25 cellular contexts compared by ENCODE assay signal in the genomic region with DNA sequence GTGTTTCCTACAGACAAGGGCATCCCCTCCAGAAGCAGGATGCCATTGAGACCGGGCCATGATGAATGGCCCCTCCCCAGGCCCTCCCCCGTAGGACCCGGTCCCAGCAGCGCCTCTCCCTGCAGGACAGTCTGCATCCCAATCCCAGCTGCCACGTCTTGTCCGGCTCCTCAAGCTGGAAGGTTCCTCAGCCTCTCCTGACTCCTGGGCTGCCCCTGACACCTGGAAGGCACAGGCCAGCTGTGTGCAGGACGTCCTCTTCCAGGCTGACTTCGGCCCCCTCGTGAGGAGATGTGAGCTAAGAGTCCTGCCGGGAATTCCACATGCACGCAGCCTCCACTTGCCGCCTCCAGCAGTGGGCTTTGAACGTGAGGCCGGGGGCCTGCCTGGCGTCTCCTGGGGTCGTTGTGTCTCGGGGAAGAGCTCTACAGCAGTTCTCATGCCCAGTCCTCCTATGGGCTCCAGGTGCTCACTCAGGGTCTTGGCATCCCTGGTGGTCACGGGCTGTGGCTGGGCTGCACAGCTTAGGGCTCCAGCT.
"Had no signal": no experiment of that assay in that cellular context is flagged by ENCODE, and none has a peak within 500 bp of the region (broad histone marks: within the 10 kb centered on the region; RNA-seq: fewer than 3 reads in every experiment).

No MANE protein-coding gene starts in this region.

- FAIRE-seq: endometrium, islet of Langerhans, keratinocyte had no signal

- DNase-seq: colonic mucosa; cortex of kidney; effector CD8-positive, alpha-beta T cell; effector memory CD8-positive, alpha-beta T cell; endodermal cell; erythroblast; esophagus squamous epithelium; foreskin fibroblast; foreskin melanocyte; gastrocnemius medialis; glutamatergic neuron; head of caudate nucleus; heart right ventricle; hippocampal formation; left cardiac atrium; left ventricle myocardium superior; lower lobe of right lung; mesenchymal stem cell had no signal

- H3K27ac ChIP-seq: colonic mucosa, epithelial cell of prostate, esophagus squamous epithelium, gastrocnemius medialis, heart right ventricle, left lung, lower lobe of right lung had no signal

- H3K27me3 ChIP-seq: colonic mucosa, esophagus squamous epithelium, gastrocnemius medialis, heart right ventricle, left lung had no signal

- H3K9me3 ChIP-seq: colonic mucosa, esophagus squamous epithelium, gastrocnemius medialis, heart right ventricle, left lung, lower lobe of right lung, mucosa of descending colon had no signal

- H3K4me1 ChIP-seq: colonic mucosa, esophagus squamous epithelium, gastrocnemius medialis, left lung, lower lobe of right lung had no signal

- ATAC-seq: effector memory CD8-positive, alpha-beta T cell; esophagus mucosa; gastrocnemius medialis; left cardiac atrium; left lung; left ventricle myocardium superior; lower lobe of right lung; mucosa of descending colon had no signal

- H3K4me3 ChIP-seq: colonic mucosa, esophagus squamous epithelium, gastrocnemius medialis, heart right ventricle, left lung, lower lobe of right lung, mucosa of descending colon had no signal
